Comparison of ENCODE assay signal across 37 cellular contexts in genomic region chr14:95710106-95710505, GRCh38. TPM values are rescaled to one million over a fixed set of nuclear protein-coding genes. Genes with fewer than 3 reads are reported as not detected.
"Had no signal": no experiment of that assay in that cellular context is flagged by ENCODE, and none has a peak within 500 bp of the region (broad histone marks: within the 10 kb centered on the region; RNA-seq: fewer than 3 reads in every experiment).

No MANE protein-coding gene starts in this region.

- H3K36me3 ChIP-seq: colonic mucosa, gastroesophageal sphincter, heart right ventricle, left lung, ovary, sigmoid colon, stomach, thyroid gland, vagina had no signal

- H3K4me3 ChIP-seq: colonic mucosa, gastroesophageal sphincter, heart right ventricle, left lung, mucosa of descending colon, ovary, psoas muscle, sigmoid colon, stomach, thyroid gland, vagina had no signal

- H3K27ac Mint-ChIP-seq: dendritic cell treated with granulocyte-macrophage colony-stimulating factor and Interleukin-4, amounts not matched to agents 40 ng/mL and 50 ng/mL, for 4 days; endodermal cell; mesothelial cell of epicardium; naive thymus-derived CD4-positive, alpha-beta T cell; nephron; stimulated activated memory B cell treated with anti-CD40 and anti-IgM and Interleukin-4, amounts not matched to agents 10 μg/mL and 1 μg/mL and 100 μg/mL, for 72 hours had no signal

- H3K4me1 ChIP-seq: colonic mucosa, foreskin keratinocyte, gastroesophageal sphincter, heart right ventricle, left lung, psoas muscle, sigmoid colon, stomach, thyroid gland, vagina had no signal

- H3K9me3 ChIP-seq: colonic mucosa, gastroesophageal sphincter, heart right ventricle, left lung, mucosa of descending colon, psoas muscle, sigmoid colon, thyroid gland, vagina had no signal

- H3K36me3 Mint-ChIP-seq: mesothelial cell of epicardium; stimulated activated memory B cell treated with anti-CD40 and anti-IgM and Interleukin-4, amounts not matched to agents 10 μg/mL and 1 μg/mL and 100 μg/mL, for 72 hours had no signal

- H3K4me3 Mint-ChIP-seq: dendritic cell treated with granulocyte-macrophage colony-stimulating factor and Interleukin-4, amounts not matched to agents 40 ng/mL and 50 ng/mL, for 4 days; endodermal cell; mesothelial cell of epicardium; naive thymus-derived CD4-positive, alpha-beta T cell; nephron; stimulated activated memory B cell treated with anti-CD40 and anti-IgM and Interleukin-4, amounts not matched to agents 10 μg/mL and 1 μg/mL and 100 μg/mL, for 72 hours had no signal

- H3K9me3 Mint-ChIP-seq: dendritic cell treated with granulocyte-macrophage colony-stimulating factor and Interleukin-4, amounts not matched to agents 40 ng/mL and 50 ng/mL, for 4 days; endodermal cell; mesothelial cell of epicardium; nephron; stimulated activated memory B cell treated with anti-CD40 and anti-IgM and Interleukin-4, amounts not matched to agents 10 μg/mL and 1 μg/mL and 100 μg/mL, for 72 hours had no signal

- DNase-seq: colonic mucosa; effector CD8-positive, alpha-beta T cell; endodermal cell; foreskin keratinocyte; glutamatergic neuron; heart right ventricle; hippocampal formation; left cardiac atrium; left lung; mesenchymal stem cell; mucosa of descending colon; naive thymus-derived CD4-positive, alpha-beta T cell; nucleus accumbens; ovary; posterior cingulate gyrus; psoas muscle; right cardiac atrium; sigmoid colon; stimulated activated CD4-positive, alpha-beta T cell treated with anti-CD3 and anti-CD28 coated beads, Interleukin-4, amount 100 ng/mL, for 4 hours; stomach; thyroid gland; trophoblast cell had no signal

- H3K27ac ChIP-seq: colonic mucosa, epithelial cell of prostate, foreskin keratinocyte, gastroesophageal sphincter, heart right ventricle, left lung, ovary, psoas muscle, sigmoid colon, stomach, thyroid gland, vagina had no signal

- ATAC-seq: foreskin keratinocyte; gastroesophageal sphincter; heart right ventricle; left cardiac atrium; left lung; mucosa of descending colon; naive thymus-derived CD4-positive, alpha-beta T cell; psoas muscle; right cardiac atrium; stimulated activated memory B cell treated with anti-CD40 and anti-IgM and Interleukin-4, amounts not matched to agents 10 μg/mL and 1 μg/mL and 100 μg/mL, for 72 hours had no signal

- H3K4me1 Mint-ChIP-seq: mesothelial cell of epicardium, nephron had no signal

RNA-seq across cellular contexts. Expression of gene TCL1A, which starts 3.8 kb away (rescaled TPM):
- total RNA-seq: foreskin keratinocyte, gastroesophageal sphincter, kidney epithelial cell, left cardiac atrium, left lung, lower leg skin, lung microvascular endothelial cell, mesothelial cell of epicardium, ovary, renal cortical epithelial cell, right cardiac atrium, sigmoid colon, subcutaneous adipose tissue, temporal lobe, thyroid gland, ureter, vagina had no signal
- polyA plus RNA-seq: foreskin keratinocyte, right cardiac atrium had no signal

RNA-seq across cellular contexts. Expression of gene TCL1B, which starts 23.9 kb away (rescaled TPM):
- total RNA-seq: colonic mucosa, esophagus mucosa, foreskin keratinocyte, gastroesophageal sphincter, heart right ventricle, kidney epithelial cell, left cardiac atrium, left lung, lower leg skin, lung microvascular endothelial cell, mesothelial cell of epicardium, mucosa of descending colon, ovary, psoas muscle, renal cortical epithelial cell, right cardiac atrium, sigmoid colon, subcutaneous adipose tissue, temporal lobe, thyroid gland, ureter, vagina had no signal
- polyA plus RNA-seq: foreskin keratinocyte; heart right ventricle; naive thymus-derived CD4-positive, alpha-beta T cell; psoas muscle; right cardiac atrium; stomach had no signal
